8 cellular contexts compared by ENCODE assay signal in genomic region chrX:154717824-154718223, GRCh38. TPM values are rescaled to one million over a fixed set of nuclear protein-coding genes. Genes with fewer than 3 reads are reported as not detected.
DNase-seq lines count a peak whose midpoint lies in the region; ATAC-seq, FAIRE-seq and TF ChIP-seq lines count a peak whose summit lies in the region.
"Had no signal": no experiment of that assay in that cellular context is flagged by ENCODE, and none has a peak within 500 bp of the region (broad histone marks: within the 10 kb centered on the region; RNA-seq: fewer than 3 reads in every experiment).

No MANE protein-coding gene starts in this region.

- no peak overlapping the region for H2AK5ac ChIP-seq in neuronal stem cell (ENCODE audit: low read depth, low read length)

- no peak overlapping the region for H3K4ac ChIP-seq in neuronal stem cell (ENCODE audit: low read length)

- no peak overlapping the region for H2BK12ac ChIP-seq in neuronal stem cell (ENCODE audit: low read length)

- H2BK5ac ChIP-seq in neuronal stem cell (ENCODE audit: low read length), result no peak overlapping the region

- H3K23ac ChIP-seq in neuronal stem cell (ENCODE audit: low read depth, low read length, poor library complexity), result no peak overlapping the region

- H3K4me1 ChIP-seq in astrocyte (ENCODE audit: insufficient read depth, low read length) (peaks cover 24% of the 10 kb centered on the region), neuronal stem cell (ENCODE audit: control insufficient read depth in 2 of 2, insufficient read depth in 1 of 2, low read depth in 1 of 2, low read length in 2 of 2) (no peaks in the 10 kb centered on the region)

- H2BK120ac ChIP-seq in neuronal stem cell (ENCODE audit: low read depth, low read length), result no peak overlapping the region

- H3K4me2 ChIP-seq in astrocyte (ENCODE audit: low read length) (peak overlapping the region; percentile 7), neuronal stem cell (ENCODE audit: insufficient read depth, low read length, poor library complexity, severe bottlenecking) (no peak overlapping the region)

- H4K20me1 ChIP-seq in astrocyte (ENCODE audit: insufficient read depth, low read length), result no peaks in the 10 kb centered on the region

- H2AFZ ChIP-seq in astrocyte (ENCODE audit: low read depth, low read length) (no peak overlapping the region), neuronal stem cell (ENCODE audit: low read length) (peak overlapping the region; percentile 54)

- H3K9ac ChIP-seq in astrocyte (ENCODE audit: low read length) (no peak overlapping the region), neuronal stem cell (ENCODE audit: low read depth, low read length, poor library complexity) (no peak overlapping the region)

- H3K79me1 ChIP-seq in neuronal stem cell (ENCODE audit: low read depth, low read length), result no peaks in the 10 kb centered on the region

- H3K27me3 Mint-ChIP-seq in astrocyte (ENCODE audit: low read depth, unreplicated experiment), result no peaks in the 10 kb centered on the region

- WGBS in neuronal stem cell (ENCODE audit: extremely low coverage in 2 of 2, insufficient read length in 2 of 2, insufficient replicate concordance in 1 of 2), 2 donors, result no CpG with 5 or more reads among the region's 7 CpGs

- H2BK15ac ChIP-seq in neuronal stem cell (ENCODE audit: low read length), result no peak overlapping the region

- H3K27me3 ChIP-seq in astrocyte (ENCODE audit: insufficient read depth, low read length), result no peaks in the 10 kb centered on the region
- peaks cover 0 to 5% (median 0%) of the 10 kb centered on the region in 3 experiments for H3K27me3 ChIP-seq in neuronal stem cell (ENCODE audit: control insufficient read depth in 3 of 3, insufficient read depth in 3 of 3, low read depth in 1 of 3, low read length in 3 of 3)

- H3K27ac ChIP-seq in astrocyte (ENCODE audit: low read depth, low read length), result no peak overlapping the region
- no peak overlapping the region for H3K27ac ChIP-seq in neuronal stem cell (replicated peaks; ENCODE audit: low read length)

- no peak overlapping the region for H4K91ac ChIP-seq in neuronal stem cell (ENCODE audit: low read depth, low read length, poor library complexity)

- H3K18ac ChIP-seq in neuronal stem cell (ENCODE audit: low read length), result no peak overlapping the region

- H4K8ac ChIP-seq in neuronal stem cell (ENCODE audit: low read depth, low read length), result no peak overlapping the region

- no peak overlapping the region for H3K4me3 Mint-ChIP-seq in astrocyte (ENCODE audit: unreplicated experiment)

- peaks cover 3% of the 10 kb centered on the region for H3K9me3 Mint-ChIP-seq in astrocyte (ENCODE audit: unreplicated experiment)

- H3K4me3 ChIP-seq in astrocyte (ENCODE audit: insufficient read depth, low read depth, low read length), result no peak overlapping the region
- H3K4me3 ChIP-seq in neuronal stem cell (ENCODE audit: low read length in 2 of 2), result no peak overlapping the region

- no peak overlapping the region for H3K27ac Mint-ChIP-seq in astrocyte (ENCODE audit: unreplicated experiment)

- ATAC-seq in GM18861 (IDR thresholded peaks at IDR 0.05; ENCODE audit: unreplicated experiment), result no peak

- H3K14ac ChIP-seq in neuronal stem cell (ENCODE audit: low read length), result no peak overlapping the region

- FAIRE-seq in astrocyte (lab: Jason Lieb, UNC), result no peak

- H3K4me1 Mint-ChIP-seq in astrocyte (ENCODE audit: low read depth, unreplicated experiment), result peaks cover 11% of the 10 kb centered on the region

- no peaks in the 10 kb centered on the region for H3K9me3 ChIP-seq in astrocyte (ENCODE audit: insufficient read depth, low read depth, low read length)
- no peaks in the 10 kb centered on the region for H3K9me3 ChIP-seq in neuronal stem cell (replicated peaks in 1 of 2; ENCODE audit: control insufficient read depth in 2 of 2, insufficient read depth in 1 of 2, low read depth in 1 of 2, low read length in 2 of 2)

- no peaks in the 10 kb centered on the region for H3K36me3 Mint-ChIP-seq in astrocyte (ENCODE audit: low read depth, unreplicated experiment)

- no peaks in the 10 kb centered on the region for H3K79me2 ChIP-seq in astrocyte (ENCODE audit: insufficient read depth, low read length)

- peak; percentile 84 for DNase-seq in H4 (ENCODE audit: low spot score)
- DNase-seq in NCI-H2107 (lab: John Stamatoyannopoulos, UW), result peak; percentile 63
- peak; percentile 78 for DNase-seq in astrocyte (ENCODE audit: low read depth)
- no peak for DNase-seq in neuronal stem cell (ENCODE audit: low spot score)
- no peak for DNase-seq in HuH-7.5 (ENCODE audit: low spot score)
- no peak for DNase-seq in NCI-H1930 (lab: John Stamatoyannopoulos, UW)
- DNase-seq: stimulated activated CD4-positive, alpha-beta T cell treated with anti-CD3 and anti-CD28 coated beads, Interleukin-15, amount 100 ng/mL, for 24 hours had no signal

- no peak for TF ChIP-seq CTCF in astrocyte (IDR thresholded peaks at IDR 0.05; ENCODE audit: insufficient read depth, low read depth, low read length)

- H3K36me3 ChIP-seq in astrocyte (ENCODE audit: insufficient read depth, low read length) (no peaks in the 10 kb centered on the region), neuronal stem cell (replicated peaks in 1 of 2; ENCODE audit: control insufficient read depth in 2 of 2, insufficient read depth in 2 of 2, low read length in 2 of 2) (no peaks in the 10 kb centered on the region)

RNA-seq across cellular contexts. Expression of gene GAB3, which starts 33.1 kb away (rescaled TPM):
- total RNA-seq in H4 (2014; rRNA removed; shearing (Covaris generic)), result 0.08 and 0.33 TPM in 2 replicates
- 1.7 TPM in 2 replicates for total RNA-seq in astrocyte
- 0.01 TPM for polyA plus RNA-seq in neuronal stem cell (2013, experiment 1 of 2)
- under 0.01 TPM for polyA plus RNA-seq in neuronal stem cell (2013, experiment 2 of 2)

RNA-seq across cellular contexts. Expression of gene DKC1, which starts 44.8 kb away (rescaled TPM):
- total RNA-seq in H4 (2014; rRNA removed; shearing (Covaris generic)), result 47.9 and 68.3 TPM in 2 replicates
- 52.0 and 60.5 TPM in 2 replicates for total RNA-seq in astrocyte
- polyA plus RNA-seq in neuronal stem cell (2013, experiment 1 of 2), result 71.0 TPM
- 71.8 TPM for polyA plus RNA-seq in neuronal stem cell (2013, experiment 2 of 2)

Comparison
In these comparisons a context has a peak if more than half of its experiments do, and no peak if none do; other contexts are left out.
1. DNase-seq: peak in H4 (single experiment), NCI-H2107 (single experiment) and astrocyte (single experiment); none in neuronal stem cell (single experiment), HuH-7.5 (single experiment) and NCI-H1930 (0 of 2).